Comparison of ENCODE assay signal across 20 cellular contexts in the genomic region with DNA sequence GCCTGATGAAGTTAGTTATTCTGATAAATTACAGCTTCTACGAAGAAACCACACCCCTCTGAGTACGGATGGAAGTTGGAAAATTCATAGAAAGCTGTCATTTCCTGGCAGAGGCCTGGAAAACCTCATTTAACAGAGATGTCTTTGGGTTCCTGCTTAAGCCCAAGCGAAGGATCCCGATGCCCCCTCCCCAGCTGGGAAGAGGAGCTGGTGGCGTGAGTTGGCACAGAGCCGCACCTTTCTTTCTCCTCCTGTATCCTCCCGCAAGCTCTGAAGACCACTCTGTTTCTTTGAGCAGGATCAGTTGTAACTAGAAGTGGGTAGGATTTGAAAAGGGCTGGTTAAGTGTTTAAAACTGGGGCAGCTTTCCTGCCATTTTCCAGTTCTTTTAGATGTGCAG.
A peak's percentile ranks its signal among the peaks of the same experiment; 100 is the strongest.
DNase-seq lines count a peak whose midpoint lies in the region; ATAC-seq and TF ChIP-seq lines count a peak whose summit lies in the region.
"Had no signal": no experiment of that assay in that cellular context is flagged by ENCODE, and none has a peak within 500 bp of the region (broad histone marks: within the 10 kb centered on the region; RNA-seq: fewer than 3 reads in every experiment).

No MANE protein-coding gene starts in this region.

- WGBS in endodermal cell (ENCODE audit: insufficient coverage in 1 of 2, insufficient read length in 1 of 2), 2 experiments: 91 to 96% methylated on average over 6 to 7 of the region's 7 CpGs
- WGBS in lower leg skin, 2 donors: 70 to 72% methylated on average over 7 of the region's 7 CpGs
- WGBS in H9 (ENCODE audit: extremely low coverage, insufficient read length, low lambda C conversion rate): no CpG with 5 or more reads among the region's 7 CpGs

- DNase-seq in endodermal cell: no peak
- peak in 1 of 2 donors; percentile 30 for DNase-seq in gastrocnemius medialis
- no peak for DNase-seq in lower leg skin (ENCODE audit: low spot score in 2 of 2)
- DNase-seq in H9: no peak
- DNase-seq in NOMO-1 (lab: John Stamatoyannopoulos, UW; ENCODE audit: unreplicated experiment in 2 of 2): no peak
- DNase-seq: activated CD4-positive, alpha-beta T cell treated with anti-CD3 and anti-CD28 coated beads for 36 hours; activated naive CD8-positive, alpha-beta T cell treated with anti-CD3 and anti-CD28 coated beads for 36 hours; CD4-positive, alpha-beta memory T cell; DMS53; foreskin keratinocyte; islet precursor cell; mesendoderm; SHP77; T-helper 1 cell had no signal

- H3K9me3 Mint-ChIP-seq in endodermal cell (no peaks in the 10 kb centered on the region), H9 (no peaks in the 10 kb centered on the region)
- H3K9me3 Mint-ChIP-seq: activated naive CD8-positive, alpha-beta T cell treated with anti-CD3 and anti-CD28 coated beads for 36 hours; dendritic cell treated with granulocyte-macrophage colony-stimulating factor and Interleukin-4, amounts not matched to agents 40 ng/mL and 50 ng/mL, for 4 days; natural killer cell treated with Interleukin-12 subunit alpha and Interleukin-12 subunit beta and Interleukin-15 and Interleukin-18, amount 100 ng/mL, for 72 hours had no signal

- H3K27me3 ChIP-seq in BLaER1 (no peaks in the 10 kb centered on the region), endodermal cell (ENCODE audit: control insufficient read depth, insufficient read depth, low read length, poor library complexity, severe bottlenecking) (no peaks in the 10 kb centered on the region), muscle layer of colon (ENCODE audit: control insufficient read depth in 1 of 2, insufficient read depth in 2 of 2, low read length in 2 of 2) (no peaks in the 10 kb centered on the region), gastrocnemius medialis (no peaks in the 10 kb centered on the region), H9 (ENCODE audit: insufficient read depth, low read length) (no peaks in the 10 kb centered on the region)

- H3K27ac Mint-ChIP-seq in endodermal cell (no peak overlapping the region), H9 (no peak overlapping the region)
- H3K27ac Mint-ChIP-seq: activated CD4-positive, alpha-beta T cell treated with anti-CD3 and anti-CD28 coated beads for 36 hours; activated naive CD8-positive, alpha-beta T cell treated with anti-CD3 and anti-CD28 coated beads for 36 hours; CD4-positive, alpha-beta memory T cell; dendritic cell treated with granulocyte-macrophage colony-stimulating factor and Interleukin-4, amounts not matched to agents 40 ng/mL and 50 ng/mL, for 4 days; natural killer cell treated with Interleukin-12 subunit alpha and Interleukin-12 subunit beta and Interleukin-15 and Interleukin-18, amount 100 ng/mL, for 72 hours had no signal

- no peak overlapping the region for H3K27ac ChIP-seq in BLaER1
- H3K27ac ChIP-seq in endodermal cell (ENCODE audit: low read depth, low read length): peak overlapping the region; percentile 32
- H3K27ac ChIP-seq in muscle layer of colon (ENCODE audit: low read depth, low read length): peak overlapping the region; percentile 40
- H3K27ac ChIP-seq in gastrocnemius medialis: peak overlapping the region; percentile 88 to 96 (median 90)
- no peak overlapping the region for H3K27ac ChIP-seq in H9 (ENCODE audit: insufficient read length, low read depth, low read length)
- H3K27ac ChIP-seq: foreskin keratinocyte had no signal

- TF ChIP-seq CTCF in endodermal cell (conservative IDR thresholded peaks at IDR 0.05) (no peak), gastrocnemius medialis (IDR thresholded peaks at IDR 0.05 in 4 of 5, conservative IDR thresholded peaks at IDR 0.05 in 1 of 5) (no peak), lower leg skin (IDR thresholded peaks at IDR 0.05) (no peak), H9 (conservative IDR thresholded peaks at IDR 0.05) (no peak)

- H3K4ac ChIP-seq in H9 (ENCODE audit: low read depth, low read length): no peak overlapping the region

- H3K27me3 Mint-ChIP-seq in endodermal cell (ENCODE audit: insufficient read depth) (no peaks in the 10 kb centered on the region), H9 (ENCODE audit: low read depth) (no peaks in the 10 kb centered on the region; the same call in none of the 2 replicates)
- H3K27me3 Mint-ChIP-seq: activated CD4-positive, alpha-beta T cell treated with anti-CD3 and anti-CD28 coated beads for 36 hours; activated naive CD8-positive, alpha-beta T cell treated with anti-CD3 and anti-CD28 coated beads for 36 hours; CD4-positive, alpha-beta memory T cell; dendritic cell treated with granulocyte-macrophage colony-stimulating factor and Interleukin-4, amounts not matched to agents 40 ng/mL and 50 ng/mL, for 4 days; natural killer cell treated with Interleukin-12 subunit alpha and Interleukin-12 subunit beta and Interleukin-15 and Interleukin-18, amount 100 ng/mL, for 72 hours had no signal

- H3K9ac ChIP-seq in BLaER1: no peak overlapping the region
- H3K9ac ChIP-seq in endodermal cell (ENCODE audit: extremely low read depth, low read length, poor library complexity, severe bottlenecking): no peak overlapping the region
- peak overlapping the region; percentile 42 for H3K9ac ChIP-seq in muscle layer of colon (ENCODE audit: low read length)
- H3K9ac ChIP-seq in H9 (ENCODE audit: extremely low read depth, insufficient read length, low read length): no peak overlapping the region

- H3K4me2 ChIP-seq in BLaER1 (peak overlapping the region; percentile 48; the same call in 1 of the 2 replicates), H9 (ENCODE audit: insufficient read depth, insufficient read length, low read length) (no peak overlapping the region)

- no peaks in the 10 kb centered on the region for H3K9me3 ChIP-seq in BLaER1
- no peaks in the 10 kb centered on the region for H3K9me3 ChIP-seq in endodermal cell (ENCODE audit: control insufficient read depth, low read length)
- H3K9me3 ChIP-seq in muscle layer of colon (ENCODE audit: low read length): no peaks in the 10 kb centered on the region
- H3K9me3 ChIP-seq in gastrocnemius medialis: no peaks in the 10 kb centered on the region
- no peaks in the 10 kb centered on the region for H3K9me3 ChIP-seq in H9 (ENCODE audit: control insufficient read depth, low read depth, low read length)

- H3K36me3 Mint-ChIP-seq in endodermal cell (ENCODE audit: low read depth): peaks cover 3% of the 10 kb centered on the region
- no peaks in the 10 kb centered on the region; a peak in 2 of 7 replicates for H3K36me3 Mint-ChIP-seq in H9 (ENCODE audit: insufficient read depth in 1 of 3, low read depth in 3 of 3)
- H3K36me3 Mint-ChIP-seq: natural killer cell treated with Interleukin-12 subunit alpha and Interleukin-12 subunit beta and Interleukin-15 and Interleukin-18, amount 100 ng/mL, for 72 hours had no signal

- no peak overlapping the region for H3K18ac ChIP-seq in H9 (ENCODE audit: insufficient read length, low read depth, low read length)

- H4K20me1 ChIP-seq in BLaER1: peaks cover 4% of the 10 kb centered on the region; the same call in 1 of the 2 replicates
- H4K20me1 ChIP-seq in H9 (ENCODE audit: control insufficient read depth, insufficient read depth, insufficient read length): no peaks in the 10 kb centered on the region

- H3K4me1 ChIP-seq in BLaER1 (peaks cover 25% of the 10 kb centered on the region), endodermal cell (ENCODE audit: control insufficient read depth, insufficient read depth, low read length) (no peaks in the 10 kb centered on the region), muscle layer of colon (ENCODE audit: insufficient read depth, low read length) (peaks cover 54% of the 10 kb centered on the region), gastrocnemius medialis (peaks cover 78% of the 10 kb centered on the region in 2 donors), H9 (ENCODE audit: insufficient read depth, low read length) (no peaks in the 10 kb centered on the region)

- intact Hi-C loops in gastrocnemius medialis (cut with DNase I; ENCODE audit: low total_unique reads) (loop anchor here (1.0 to 5.0 kb wide), 3 partner anchors 63 to 254 kb away; no protein-coding TSS in a partner anchor), lower leg skin (cut with DNase I; ENCODE audit: low total_unique reads) (loop anchor here (5.0 kb wide), 1 partner anchor 541 kb away; no protein-coding TSS in a partner anchor)

- H4K8ac ChIP-seq in H9 (replicated peaks; ENCODE audit: insufficient read length, low read depth, low read length): no peak overlapping the region

- no peak overlapping the region for H3K56ac ChIP-seq in H9 (ENCODE audit: insufficient read length, low read depth, low read length)

- ATAC-seq in gastrocnemius medialis: no peak
- no peak for ATAC-seq in GM18907 (IDR thresholded peaks at IDR 0.05; ENCODE audit: unreplicated experiment)
- ATAC-seq: activated CD4-positive, alpha-beta T cell treated with anti-CD3 and anti-CD28 coated beads for 36 hours; foreskin keratinocyte; GM12878; natural killer cell treated with Interleukin-12 subunit alpha and Interleukin-12 subunit beta and Interleukin-15 and Interleukin-18, amount 100 ng/mL, for 72 hours had no signal

- H2AFZ ChIP-seq in H9 (ENCODE audit: low read length): no peak overlapping the region

- H3K4me1 Mint-ChIP-seq in endodermal cell (no peaks in the 10 kb centered on the region), H9 (peaks cover 28 to 32% of the 10 kb centered on the region in 2 experiments)

- H2AK5ac ChIP-seq in H9 (ENCODE audit: insufficient read length, low read length): no peak overlapping the region

- no peak overlapping the region for H3K14ac ChIP-seq in H9 (ENCODE audit: insufficient read depth, low read length)

- no peaks in the 10 kb centered on the region for H3K23me2 ChIP-seq in H9 (ENCODE audit: insufficient read length, low read depth, low read length, poor library complexity, severe bottlenecking)

- H3K79me2 ChIP-seq in H9 (ENCODE audit: insufficient read depth, low read length): no peaks in the 10 kb centered on the region

- no peak overlapping the region for H3K23ac ChIP-seq in H9 (ENCODE audit: insufficient read length, low read depth, low read length)

- no peak overlapping the region for H2BK12ac ChIP-seq in H9 (ENCODE audit: insufficient read length, low read depth, low read length)

- no peak overlapping the region for H2BK15ac ChIP-seq in H9 (ENCODE audit: low read depth, low read length)

- no peak overlapping the region for H2BK120ac ChIP-seq in H9 (ENCODE audit: low read depth, low read length, poor library complexity, severe bottlenecking)

- H3K4me3 Mint-ChIP-seq in endodermal cell: no peak overlapping the region
- no peak overlapping the region for H3K4me3 Mint-ChIP-seq in H9
- H3K4me3 Mint-ChIP-seq: activated CD4-positive, alpha-beta T cell treated with anti-CD3 and anti-CD28 coated beads for 36 hours; activated naive CD8-positive, alpha-beta T cell treated with anti-CD3 and anti-CD28 coated beads for 36 hours; CD4-positive, alpha-beta memory T cell; dendritic cell treated with granulocyte-macrophage colony-stimulating factor and Interleukin-4, amounts not matched to agents 40 ng/mL and 50 ng/mL, for 4 days; natural killer cell treated with Interleukin-12 subunit alpha and Interleukin-12 subunit beta and Interleukin-15 and Interleukin-18, amount 100 ng/mL, for 72 hours had no signal

- H3K4me3 ChIP-seq in BLaER1 (no peak overlapping the region), endodermal cell (ENCODE audit: low read length) (no peak overlapping the region), muscle layer of colon (ENCODE audit: low read depth in 1 of 2, low read length in 2 of 2) (no peak overlapping the region), gastrocnemius medialis (peak overlapping the region; percentile 10 to 61 (median 30)), lower leg skin (ENCODE audit: low read depth, poor library complexity, severe bottlenecking) (no peak overlapping the region)
- H3K4me3 ChIP-seq: GM12878 had no signal

- no peak overlapping the region for H2BK20ac ChIP-seq in H9 (ENCODE audit: low read depth, low read length, poor library complexity, severe bottlenecking)

- no peaks in the 10 kb centered on the region for H3K79me1 ChIP-seq in H9 (ENCODE audit: insufficient read depth, low read depth, low read length, poor library complexity, severe bottlenecking)

- no peak overlapping the region for H3T11ph ChIP-seq in H9 (ENCODE audit: low read length)

- no peak overlapping the region for H4K5ac ChIP-seq in H9 (ENCODE audit: insufficient read length, low read depth, low read length)

- H4K91ac ChIP-seq in H9 (ENCODE audit: insufficient read length, low read depth, low read length): no peak overlapping the region

- TF ChIP-seq POLR2A in gastrocnemius medialis (IDR thresholded peaks at IDR 0.05) (no peak), lower leg skin (IDR thresholded peaks at IDR 0.05) (no peak)

- in situ Hi-C loops in gastrocnemius medialis (cut with MboI; ENCODE audit: low sequenced_read_pairs in 4 of 4): loop anchor here (5.0 to 25.0 kb wide), 5 partner anchors 62 to 538 kb away; a partner anchor contains a TSS

- H2BK5ac ChIP-seq in H9 (ENCODE audit: insufficient read length, low read length): no peak overlapping the region

- H3K36me3 ChIP-seq in BLaER1: no peaks in the 10 kb centered on the region
- H3K36me3 ChIP-seq in endodermal cell (ENCODE audit: control insufficient read depth, insufficient read depth, low read length): no peaks in the 10 kb centered on the region
- H3K36me3 ChIP-seq in muscle layer of colon (ENCODE audit: insufficient read depth, low read length): no peaks in the 10 kb centered on the region
- H3K36me3 ChIP-seq in gastrocnemius medialis: no peaks in the 10 kb centered on the region

Comparison
In these comparisons a context has a peak if more than half of its experiments do, and no peak if none do; other contexts are left out.
1. H3K27ac ChIP-seq: peak in endodermal cell (single experiment), muscle layer of colon (single experiment) and gastrocnemius medialis (4 of 4); none in BLaER1 (single experiment) and H9 (single experiment).
2. H3K4me3 ChIP-seq: peak in gastrocnemius medialis (4 of 4); none in BLaER1 (single experiment), endodermal cell (single experiment), muscle layer of colon (0 of 2) and lower leg skin (single experiment).